In the genomic region with DNA sequence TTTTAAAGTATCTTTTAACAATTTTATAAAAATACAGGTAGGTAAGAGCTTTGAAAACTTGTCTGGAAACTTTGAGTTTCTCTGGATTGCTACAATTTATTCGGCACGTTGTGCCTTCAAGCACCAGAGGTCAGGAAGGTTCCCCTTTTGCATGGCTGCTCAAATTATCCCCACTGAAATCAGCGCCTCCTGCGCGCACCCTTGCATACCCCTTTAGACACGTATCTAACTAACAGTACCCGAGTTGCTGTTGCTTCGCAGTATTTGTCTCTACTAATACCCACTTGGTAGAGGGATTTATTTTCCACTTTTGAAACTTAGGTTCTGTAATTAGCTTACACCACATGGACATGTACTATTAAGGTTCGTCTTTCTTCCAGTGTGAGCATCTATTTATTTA, we compare ENCODE assay signal across 1 cellular context.
TF ChIP-seq lines count a peak whose summit lies in the region.

No MANE protein-coding gene starts in this region.

TF ChIP-seq in HCT116, 20 proteins besides CTCF, POLR2A, EP300 and RAD21 (continued from another document):
- TF ChIP-seq, protein P1, sequence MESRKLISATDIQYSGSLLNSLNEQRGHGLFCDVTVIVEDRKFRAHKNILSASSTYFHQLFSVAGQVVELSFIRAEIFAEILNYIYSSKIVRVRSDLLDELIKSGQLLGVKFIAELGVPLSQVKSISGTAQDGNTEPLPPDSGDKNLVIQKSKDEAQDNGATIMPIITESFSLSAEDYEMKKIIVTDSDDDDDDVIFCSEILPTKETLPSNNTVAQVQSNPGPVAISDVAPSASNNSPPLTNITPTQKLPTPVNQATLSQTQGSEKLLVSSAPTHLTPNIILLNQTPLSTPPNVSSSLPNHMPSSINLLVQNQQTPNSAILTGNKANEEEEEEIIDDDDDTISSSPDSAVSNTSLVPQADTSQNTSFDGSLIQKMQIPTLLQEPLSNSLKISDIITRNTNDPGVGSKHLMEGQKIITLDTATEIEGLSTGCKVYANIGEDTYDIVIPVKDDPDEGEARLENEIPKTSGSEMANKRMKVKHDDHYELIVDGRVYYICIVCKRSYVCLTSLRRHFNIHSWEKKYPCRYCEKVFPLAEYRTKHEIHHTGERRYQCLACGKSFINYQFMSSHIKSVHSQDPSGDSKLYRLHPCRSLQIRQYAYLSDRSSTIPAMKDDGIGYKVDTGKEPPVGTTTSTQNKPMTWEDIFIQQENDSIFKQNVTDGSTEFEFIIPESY (IDR thresholded peaks at IDR 0.05; ENCODE audit: extremely low read depth, insufficient replicate concordance, low read length) = no peak
- TF ChIP-seq EZH2 (IDR thresholded peaks at IDR 0.05) (no peak), FOSL1 (IDR thresholded peaks at IDR 0.05; ENCODE audit: low read depth) (no peak), CBX3 (IDR thresholded peaks at IDR 0.05; ENCODE audit: low read depth) (no peak)
- TF ChIP-seq, protein P2, sequence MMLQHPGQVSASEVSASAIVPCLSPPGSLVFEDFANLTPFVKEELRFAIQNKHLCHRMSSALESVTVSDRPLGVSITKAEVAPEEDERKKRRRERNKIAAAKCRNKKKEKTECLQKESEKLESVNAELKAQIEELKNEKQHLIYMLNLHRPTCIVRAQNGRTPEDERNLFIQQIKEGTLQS (IDR thresholded peaks at IDR 0.05) = no peak
